ENCODE assay signal across 19 cellular contexts in genomic region chr4:145347684-145348083, GRCh38.
DNase-seq lines count a peak whose midpoint lies in the region; ATAC-seq and TF ChIP-seq lines count a peak whose summit lies in the region.
"Had no signal": no experiment of that assay in that cellular context is flagged by ENCODE, and none has a peak within 500 bp of the region (broad histone marks: within the 10 kb centered on the region; RNA-seq: fewer than 3 reads in every experiment).

No MANE protein-coding gene starts in this region.

- H3K36me3 ChIP-seq in mammary epithelial cell (ENCODE audit: insufficient read depth, low read length), result no peaks in the 10 kb centered on the region
- H3K36me3 ChIP-seq in breast epithelium, result no peaks in the 10 kb centered on the region
- H3K36me3 ChIP-seq in mesodermal cell (ENCODE audit: control insufficient read depth, insufficient read depth, low read length), result no peaks in the 10 kb centered on the region
- H3K36me3 ChIP-seq in tibial artery, result no peaks in the 10 kb centered on the region
- H3K36me3 ChIP-seq in A673 (ENCODE audit: insufficient read depth, low read length, poor library complexity, severe bottlenecking), result no peaks in the 10 kb centered on the region
- no peaks in the 10 kb centered on the region for H3K36me3 ChIP-seq in vagina

- intact Hi-C loops in mammary epithelial cell (cut with micrococcal nuclease), result no loop called here
- intact Hi-C loops in breast epithelium (cut with DNase I; ENCODE audit: low total_unique reads), result no loop called here
- intact Hi-C loops in tibial artery (cut with DNase I; ENCODE audit: low total_unique reads), result no loop called here
- intact Hi-C loops in A673 (cut with micrococcal nuclease; ENCODE audit: unreplicated experiment), result no loop called here
- intact Hi-C loops in vagina (cut with DNase I), result no loop called here

- H3K27ac Mint-ChIP-seq in chondrocyte (ENCODE audit: unreplicated experiment), result peak overlapping the region; percentile 57
- H3K27ac Mint-ChIP-seq: activated naive CD8-positive, alpha-beta T cell treated with anti-CD3 and anti-CD28 coated beads, Interleukin-2, amount 10 ng/mL, durations not matched to agents 7 days and 5 days; CD4-positive, alpha-beta T cell had no signal

- peak overlapping the region; percentile 7 for H3K4me3 Mint-ChIP-seq in chondrocyte (ENCODE audit: unreplicated experiment)
- H3K4me3 Mint-ChIP-seq: activated naive CD8-positive, alpha-beta T cell treated with anti-CD3 and anti-CD28 coated beads, Interleukin-2, amount 10 ng/mL, durations not matched to agents 7 days and 5 days; CD4-positive, alpha-beta T cell had no signal

- no peak for ATAC-seq in HG03159 (IDR thresholded peaks at IDR 0.05; ENCODE audit: unreplicated experiment)
- ATAC-seq: foreskin keratinocyte had no signal

- H3K27me3 Mint-ChIP-seq in chondrocyte (ENCODE audit: low read depth), result no peaks in the 10 kb centered on the region

- POLR2A ChIA-PET in A673 (lab: Charles Lee; ENCODE audit: low non-redundant PET), result no interaction called here

- H3K4me1 Mint-ChIP-seq in chondrocyte (ENCODE audit: low read depth), result peaks cover 19% of the 10 kb centered on the region
- H3K4me1 Mint-ChIP-seq: activated naive CD8-positive, alpha-beta T cell treated with anti-CD3 and anti-CD28 coated beads, Interleukin-2, amount 10 ng/mL, durations not matched to agents 7 days and 5 days had no signal

- DNase-seq in mammary epithelial cell, result peak; percentile 12
- no peak for DNase-seq in breast epithelium (ENCODE audit: low spot score in 2 of 2)
- DNase-seq in chondrocyte (ENCODE audit: low spot score), result no peak
- no peak for DNase-seq in tibial artery
- no peak for DNase-seq in A673 (ENCODE audit: low spot score)
- no peak for DNase-seq in vagina (ENCODE audit: extremely low spot score in 2 of 2)
- DNase-seq: activated CD4-positive, alpha-beta T cell treated with anti-CD3 and anti-CD28 coated beads, Interleukin-2, amount 50 U/mL, for 48 hours; activated naive CD8-positive, alpha-beta T cell treated with anti-CD3 and anti-CD28 coated beads, Interleukin-2, amount 10 ng/mL, durations not matched to agents 7 days and 5 days; activated T-cell treated with anti-CD3 and anti-CD28 coated beads, Interleukin-2, amount 50 U/mL, for 1 hour; CD4-positive, alpha-beta T cell; DMS79; foreskin keratinocyte; KBM-7; PC-9; stimulated activated CD4-positive, alpha-beta T cell treated with anti-CD3 and anti-CD28 coated beads, Interleukin-2, amount 100 ng/mL, for 48 hours; testis had no signal

- no peak overlapping the region for H3K4me3 ChIP-seq in mammary epithelial cell (replicated peaks in 1 of 3; ENCODE audit: insufficient read depth in 1 of 3, low read depth in 2 of 3, low read length in 3 of 3)
- no peak overlapping the region for H3K4me3 ChIP-seq in breast epithelium
- H3K4me3 ChIP-seq in mesodermal cell (ENCODE audit: extremely low read depth, insufficient read depth, low read length, poor library complexity, severe bottlenecking), result no peak overlapping the region
- H3K4me3 ChIP-seq in tibial artery, result no peak overlapping the region
- no peak overlapping the region for H3K4me3 ChIP-seq in A673 (ENCODE audit: low read depth, low read length, poor library complexity, severe bottlenecking)
- H3K4me3 ChIP-seq in vagina, result no peak overlapping the region
- H3K4me3 ChIP-seq: PC-9, testis had no signal

- WGBS in mammary epithelial cell (ENCODE audit: low coverage, missing lambda C conversion rate), result 72% methylated on average over 5 of the region's 5 CpGs
- 89 to 95% methylated on average over 2 to 3 of the region's 5 CpGs for WGBS in mesodermal cell (ENCODE audit: insufficient coverage in 2 of 2), 2 experiments

- TF ChIP-seq POLR2A in breast epithelium (IDR thresholded peaks at IDR 0.05) (no peak), vagina (IDR thresholded peaks at IDR 0.05) (no peak)

- no peaks in the 10 kb centered on the region for H3K36me3 Mint-ChIP-seq in chondrocyte (ENCODE audit: low read depth)
- H3K36me3 Mint-ChIP-seq: activated naive CD8-positive, alpha-beta T cell treated with anti-CD3 and anti-CD28 coated beads, Interleukin-2, amount 10 ng/mL, durations not matched to agents 7 days and 5 days had no signal

- H3K27ac ChIP-seq in mammary epithelial cell (ENCODE audit: insufficient read depth, low read depth, low read length) (no peak overlapping the region), breast epithelium (no peak overlapping the region), mesodermal cell (ENCODE audit: low read depth, low read length, severe bottlenecking) (peak overlapping the region; percentile 56), tibial artery (no peak overlapping the region), A673 (ENCODE audit: low read depth, low read length, poor library complexity, severe bottlenecking) (no peak overlapping the region), vagina (no peak overlapping the region)
- H3K27ac ChIP-seq: 22Rv1, foreskin keratinocyte, PC-9, testis had no signal

- dilution Hi-C loops in mammary epithelial cell (cut with HindIII; ENCODE audit: low sequenced_read_pairs), result no loop called here

- no peaks in the 10 kb centered on the region for H4K20me1 ChIP-seq in mammary epithelial cell (ENCODE audit: insufficient read depth, low read length)

- H3K27me3 ChIP-seq in mammary epithelial cell (ENCODE audit: insufficient read depth, low read length) (no peaks in the 10 kb centered on the region), breast epithelium (no peaks in the 10 kb centered on the region), tibial artery (no peaks in the 10 kb centered on the region), A673 (replicated peaks; ENCODE audit: insufficient read depth, low read depth, low read length, poor library complexity) (no peaks in the 10 kb centered on the region), vagina (no peaks in the 10 kb centered on the region)
- H3K27me3 ChIP-seq: foreskin keratinocyte, testis had no signal

- no peaks in the 10 kb centered on the region for H3K9me3 Mint-ChIP-seq in chondrocyte (ENCODE audit: low read depth)
- H3K9me3 Mint-ChIP-seq: activated naive CD8-positive, alpha-beta T cell treated with anti-CD3 and anti-CD28 coated beads, Interleukin-2, amount 10 ng/mL, durations not matched to agents 7 days and 5 days; CD4-positive, alpha-beta T cell had no signal

- TF ChIP-seq CTCF in mammary epithelial cell (conservative IDR thresholded peaks at IDR 0.05 in 1 of 2, IDR thresholded peaks at IDR 0.05 in 1 of 2; ENCODE audit: extremely low read depth in 1 of 2, insufficient read depth in 1 of 2, low read depth in 1 of 2, low read length in 2 of 2) (no peak), breast epithelium (IDR thresholded peaks at IDR 0.05) (no peak), chondrocyte (IDR thresholded peaks at IDR 0.05) (no peak), tibial artery (IDR thresholded peaks at IDR 0.05) (no peak), A673 (conservative IDR thresholded peaks at IDR 0.05; ENCODE audit: low read depth, low read length) (no peak), vagina (IDR thresholded peaks at IDR 0.05) (no peak)

- H3K4me1 ChIP-seq in mammary epithelial cell (ENCODE audit: insufficient read depth, low read length), result no peaks in the 10 kb centered on the region
- no peaks in the 10 kb centered on the region for H3K4me1 ChIP-seq in breast epithelium
- no peaks in the 10 kb centered on the region for H3K4me1 ChIP-seq in mesodermal cell (ENCODE audit: control insufficient read depth, insufficient read depth, low read length, poor library complexity, severe bottlenecking)
- H3K4me1 ChIP-seq in tibial artery, result no peaks in the 10 kb centered on the region
- no peaks in the 10 kb centered on the region for H3K4me1 ChIP-seq in A673 (ENCODE audit: insufficient read depth, low read length, poor library complexity, severe bottlenecking)
- no peaks in the 10 kb centered on the region for H3K4me1 ChIP-seq in vagina
- H3K4me1 ChIP-seq: foreskin keratinocyte, testis had no signal

- H3K9ac ChIP-seq in mammary epithelial cell (ENCODE audit: insufficient read depth, low read length), result no peak overlapping the region

- no peaks in the 10 kb centered on the region for H3K79me2 ChIP-seq in mammary epithelial cell (ENCODE audit: insufficient read depth, low read length)

- CTCF ChIA-PET in mammary epithelial cell (lab: Charles Lee; ENCODE audit: low non-redundant PET) (no interaction called here), A673 (lab: Charles Lee) (no interaction called here)

- peak overlapping the region; percentile 28 for H2AFZ ChIP-seq in mammary epithelial cell (ENCODE audit: low read depth, low read length)
- H2AFZ ChIP-seq: PC-9 had no signal

- no peak overlapping the region for H3K4me2 ChIP-seq in mammary epithelial cell (ENCODE audit: insufficient read depth, low read depth, low read length)
- H3K4me2 ChIP-seq: PC-9 had no signal

- no TSS peak for BruUV-seq in mammary epithelial cell (replicated peaks; lab: Mats Ljungman, UMichigan)
- no TSS peak for BruUV-seq in A673 (replicated peaks; lab: Mats Ljungman, UMichigan)

- in situ Hi-C loops in mammary epithelial cell (cut with MboI; ENCODE audit: low sequenced_read_pairs in 2 of 2), result no loop called here

- H3K9me3 ChIP-seq in mammary epithelial cell (replicated peaks; ENCODE audit: insufficient read depth, low read length), result no peaks in the 10 kb centered on the region
- no peaks in the 10 kb centered on the region for H3K9me3 ChIP-seq in breast epithelium
- no peaks in the 10 kb centered on the region for H3K9me3 ChIP-seq in mesodermal cell (ENCODE audit: control insufficient read depth, low read length)
- no peaks in the 10 kb centered on the region for H3K9me3 ChIP-seq in tibial artery
- no peaks in the 10 kb centered on the region for H3K9me3 ChIP-seq in A673 (ENCODE audit: low read depth, low read length, poor library complexity, severe bottlenecking)
- H3K9me3 ChIP-seq in vagina, result no peaks in the 10 kb centered on the region
- H3K9me3 ChIP-seq: testis had no signal
